ENCODE assay signal across 1 cellular context in the genomic region with DNA sequence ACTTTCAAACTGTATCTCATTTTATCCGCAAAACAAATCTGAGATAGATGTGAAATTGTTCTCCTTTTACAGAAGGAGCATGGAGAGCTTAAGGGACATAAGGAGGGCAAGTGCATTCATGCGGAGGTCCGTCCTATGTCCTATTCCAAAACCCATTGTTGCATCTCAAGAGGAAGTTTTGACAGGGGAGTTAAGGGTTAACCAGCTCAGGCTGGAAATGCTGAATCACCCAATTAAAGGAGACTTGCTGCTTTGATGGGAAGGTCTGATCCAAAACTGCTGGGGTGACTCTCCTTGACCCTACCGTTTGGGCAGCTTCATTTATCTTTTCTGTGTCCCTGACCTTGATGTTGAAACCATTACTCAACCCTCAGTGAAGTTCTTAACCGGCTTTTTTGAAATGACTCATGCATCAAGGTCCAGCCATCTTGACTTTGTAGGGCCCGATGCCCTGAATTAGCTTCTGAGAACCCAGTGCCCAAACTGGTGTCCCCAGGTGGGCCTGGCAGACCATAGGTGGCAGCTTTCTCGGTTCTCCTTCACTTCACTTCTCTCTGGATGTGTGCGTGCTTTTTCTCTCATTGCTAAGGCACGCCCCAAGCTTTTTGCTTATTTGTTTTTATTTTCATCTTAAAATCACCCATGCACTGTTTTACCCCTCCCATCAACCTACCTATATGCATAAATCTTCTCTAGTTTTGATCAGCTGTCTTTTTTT.
TF ChIP-seq lines count a peak whose summit lies in the region.

No MANE protein-coding gene starts in this region.

TF ChIP-seq in K562, 482 proteins besides CTCF, POLR2A, EP300 and RAD21 (continued from another document and continues in another):
- TF ChIP-seq, protein P1, sequence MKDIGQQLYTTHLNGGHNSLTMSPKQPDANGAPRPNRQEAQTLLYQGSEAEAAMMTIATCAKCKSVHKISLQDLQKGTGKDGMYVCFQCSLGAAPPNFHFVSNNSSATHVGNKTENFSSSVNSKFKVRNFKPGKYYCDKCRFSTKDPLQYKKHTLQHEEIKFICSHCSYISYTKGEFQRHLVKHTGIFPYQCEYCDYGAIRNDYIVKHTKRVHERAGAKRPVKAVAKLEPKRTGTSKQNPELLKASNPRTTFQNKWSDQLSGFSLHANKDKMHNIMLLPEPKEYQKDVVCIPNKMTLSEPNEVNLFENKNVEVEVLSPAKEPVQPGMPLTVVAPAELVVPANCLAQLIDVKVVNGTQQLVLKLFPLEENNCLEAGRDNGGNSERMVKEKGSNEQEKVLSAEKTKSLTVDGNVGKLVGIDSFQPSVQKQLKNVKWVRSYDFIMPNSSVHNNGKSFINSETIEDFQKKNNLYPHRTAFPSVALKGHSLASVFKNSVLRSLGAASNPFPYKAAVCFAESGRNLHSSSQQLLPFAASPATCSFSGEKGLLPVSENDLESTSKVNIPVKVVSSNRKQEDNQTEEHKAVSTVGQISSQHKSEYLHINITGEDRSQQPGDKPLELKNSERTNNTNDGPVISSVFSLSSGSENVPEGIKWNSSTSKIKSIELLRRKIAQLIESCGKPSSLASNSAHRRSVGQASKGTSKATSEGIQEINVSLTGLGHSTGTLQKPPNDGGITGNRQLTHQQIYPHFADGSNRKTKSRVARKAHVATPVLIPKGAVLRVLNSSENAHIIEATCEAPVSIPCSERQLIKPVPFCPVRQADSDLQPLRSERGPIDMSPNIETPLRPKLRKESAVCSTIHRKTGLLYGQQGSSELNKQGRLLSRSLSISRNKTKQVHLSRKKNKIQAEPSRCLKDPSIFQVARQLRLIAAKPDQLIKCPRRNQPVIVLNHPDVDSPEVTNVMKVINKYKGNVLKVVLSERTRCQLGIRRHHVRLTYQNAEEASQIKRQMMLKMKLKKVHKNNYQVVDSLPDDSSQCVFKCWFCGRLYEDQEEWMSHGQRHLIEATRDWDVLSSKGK (CRISPR knock-in tag; IDR thresholded peaks at IDR 0.05): no peak
- TF ChIP-seq, protein P2, sequence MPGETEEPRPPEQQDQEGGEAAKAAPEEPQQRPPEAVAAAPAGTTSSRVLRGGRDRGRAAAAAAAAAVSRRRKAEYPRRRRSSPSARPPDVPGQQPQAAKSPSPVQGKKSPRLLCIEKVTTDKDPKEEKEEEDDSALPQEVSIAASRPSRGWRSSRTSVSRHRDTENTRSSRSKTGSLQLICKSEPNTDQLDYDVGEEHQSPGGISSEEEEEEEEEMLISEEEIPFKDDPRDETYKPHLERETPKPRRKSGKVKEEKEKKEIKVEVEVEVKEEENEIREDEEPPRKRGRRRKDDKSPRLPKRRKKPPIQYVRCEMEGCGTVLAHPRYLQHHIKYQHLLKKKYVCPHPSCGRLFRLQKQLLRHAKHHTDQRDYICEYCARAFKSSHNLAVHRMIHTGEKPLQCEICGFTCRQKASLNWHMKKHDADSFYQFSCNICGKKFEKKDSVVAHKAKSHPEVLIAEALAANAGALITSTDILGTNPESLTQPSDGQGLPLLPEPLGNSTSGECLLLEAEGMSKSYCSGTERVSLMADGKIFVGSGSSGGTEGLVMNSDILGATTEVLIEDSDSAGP (CRISPR knock-in tag; IDR thresholded peaks at IDR 0.05): peak; percentile 93
- TF ChIP-seq PTTG1 (tag; IDR thresholded peaks at IDR 0.05; ENCODE audit: low read depth): peak; percentile 61
- TF ChIP-seq TBP (optimal IDR thresholded peaks at IDR 0.05; ENCODE audit: low read depth, low read length): peak; percentile 49
- TF ChIP-seq, protein P3, sequence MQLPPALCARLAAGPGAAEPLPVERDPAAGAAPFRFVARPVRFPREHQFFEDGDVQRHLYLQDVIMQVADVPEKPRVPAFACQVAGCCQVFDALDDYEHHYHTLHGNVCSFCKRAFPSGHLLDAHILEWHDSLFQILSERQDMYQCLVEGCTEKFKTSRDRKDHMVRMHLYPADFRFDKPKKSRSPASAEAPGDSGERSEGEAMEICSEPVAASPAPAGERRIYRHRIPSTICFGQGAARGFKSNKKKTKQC (CRISPR knock-in tag; IDR thresholded peaks at IDR 0.05): no peak
- TF ChIP-seq, protein P4, sequence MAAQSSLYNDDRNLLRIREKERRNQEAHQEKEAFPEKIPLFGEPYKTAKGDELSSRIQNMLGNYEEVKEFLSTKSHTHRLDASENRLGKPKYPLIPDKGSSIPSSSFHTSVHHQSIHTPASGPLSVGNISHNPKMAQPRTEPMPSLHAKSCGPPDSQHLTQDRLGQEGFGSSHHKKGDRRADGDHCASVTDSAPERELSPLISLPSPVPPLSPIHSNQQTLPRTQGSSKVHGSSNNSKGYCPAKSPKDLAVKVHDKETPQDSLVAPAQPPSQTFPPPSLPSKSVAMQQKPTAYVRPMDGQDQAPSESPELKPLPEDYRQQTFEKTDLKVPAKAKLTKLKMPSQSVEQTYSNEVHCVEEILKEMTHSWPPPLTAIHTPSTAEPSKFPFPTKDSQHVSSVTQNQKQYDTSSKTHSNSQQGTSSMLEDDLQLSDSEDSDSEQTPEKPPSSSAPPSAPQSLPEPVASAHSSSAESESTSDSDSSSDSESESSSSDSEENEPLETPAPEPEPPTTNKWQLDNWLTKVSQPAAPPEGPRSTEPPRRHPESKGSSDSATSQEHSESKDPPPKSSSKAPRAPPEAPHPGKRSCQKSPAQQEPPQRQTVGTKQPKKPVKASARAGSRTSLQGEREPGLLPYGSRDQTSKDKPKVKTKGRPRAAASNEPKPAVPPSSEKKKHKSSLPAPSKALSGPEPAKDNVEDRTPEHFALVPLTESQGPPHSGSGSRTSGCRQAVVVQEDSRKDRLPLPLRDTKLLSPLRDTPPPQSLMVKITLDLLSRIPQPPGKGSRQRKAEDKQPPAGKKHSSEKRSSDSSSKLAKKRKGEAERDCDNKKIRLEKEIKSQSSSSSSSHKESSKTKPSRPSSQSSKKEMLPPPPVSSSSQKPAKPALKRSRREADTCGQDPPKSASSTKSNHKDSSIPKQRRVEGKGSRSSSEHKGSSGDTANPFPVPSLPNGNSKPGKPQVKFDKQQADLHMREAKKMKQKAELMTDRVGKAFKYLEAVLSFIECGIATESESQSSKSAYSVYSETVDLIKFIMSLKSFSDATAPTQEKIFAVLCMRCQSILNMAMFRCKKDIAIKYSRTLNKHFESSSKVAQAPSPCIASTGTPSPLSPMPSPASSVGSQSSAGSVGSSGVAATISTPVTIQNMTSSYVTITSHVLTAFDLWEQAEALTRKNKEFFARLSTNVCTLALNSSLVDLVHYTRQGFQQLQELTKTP (IDR thresholded peaks at IDR 0.05; ENCODE audit: low read depth in 1 of 2, partially characterized antibody in 2 of 2): peak; percentile 22 to 72
- TF ChIP-seq SRSF9 (IDR thresholded peaks at IDR 0.05; ENCODE audit: borderline replicate concordance, low read depth, low read length): no peak
- TF ChIP-seq, protein P5, sequence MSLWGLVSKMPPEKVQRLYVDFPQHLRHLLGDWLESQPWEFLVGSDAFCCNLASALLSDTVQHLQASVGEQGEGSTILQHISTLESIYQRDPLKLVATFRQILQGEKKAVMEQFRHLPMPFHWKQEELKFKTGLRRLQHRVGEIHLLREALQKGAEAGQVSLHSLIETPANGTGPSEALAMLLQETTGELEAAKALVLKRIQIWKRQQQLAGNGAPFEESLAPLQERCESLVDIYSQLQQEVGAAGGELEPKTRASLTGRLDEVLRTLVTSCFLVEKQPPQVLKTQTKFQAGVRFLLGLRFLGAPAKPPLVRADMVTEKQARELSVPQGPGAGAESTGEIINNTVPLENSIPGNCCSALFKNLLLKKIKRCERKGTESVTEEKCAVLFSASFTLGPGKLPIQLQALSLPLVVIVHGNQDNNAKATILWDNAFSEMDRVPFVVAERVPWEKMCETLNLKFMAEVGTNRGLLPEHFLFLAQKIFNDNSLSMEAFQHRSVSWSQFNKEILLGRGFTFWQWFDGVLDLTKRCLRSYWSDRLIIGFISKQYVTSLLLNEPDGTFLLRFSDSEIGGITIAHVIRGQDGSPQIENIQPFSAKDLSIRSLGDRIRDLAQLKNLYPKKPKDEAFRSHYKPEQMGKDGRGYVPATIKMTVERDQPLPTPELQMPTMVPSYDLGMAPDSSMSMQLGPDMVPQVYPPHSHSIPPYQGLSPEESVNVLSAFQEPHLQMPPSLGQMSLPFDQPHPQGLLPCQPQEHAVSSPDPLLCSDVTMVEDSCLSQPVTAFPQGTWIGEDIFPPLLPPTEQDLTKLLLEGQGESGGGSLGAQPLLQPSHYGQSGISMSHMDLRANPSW (CRISPR knock-in tag; IDR thresholded peaks at IDR 0.05): no peak
- TF ChIP-seq ZNF184 (CRISPR knock-in tag; IDR thresholded peaks at IDR 0.05): no peak
- TF ChIP-seq SMAD3 (CRISPR knock-in tag; conservative IDR thresholded peaks at IDR 0.05): peak; percentile 50; the same call in 1 of the 2 replicates
- TF ChIP-seq BRD9 (IDR thresholded peaks at IDR 0.05; ENCODE audit: low read depth, partially characterized antibody): no peak
- TF ChIP-seq, protein P6, sequence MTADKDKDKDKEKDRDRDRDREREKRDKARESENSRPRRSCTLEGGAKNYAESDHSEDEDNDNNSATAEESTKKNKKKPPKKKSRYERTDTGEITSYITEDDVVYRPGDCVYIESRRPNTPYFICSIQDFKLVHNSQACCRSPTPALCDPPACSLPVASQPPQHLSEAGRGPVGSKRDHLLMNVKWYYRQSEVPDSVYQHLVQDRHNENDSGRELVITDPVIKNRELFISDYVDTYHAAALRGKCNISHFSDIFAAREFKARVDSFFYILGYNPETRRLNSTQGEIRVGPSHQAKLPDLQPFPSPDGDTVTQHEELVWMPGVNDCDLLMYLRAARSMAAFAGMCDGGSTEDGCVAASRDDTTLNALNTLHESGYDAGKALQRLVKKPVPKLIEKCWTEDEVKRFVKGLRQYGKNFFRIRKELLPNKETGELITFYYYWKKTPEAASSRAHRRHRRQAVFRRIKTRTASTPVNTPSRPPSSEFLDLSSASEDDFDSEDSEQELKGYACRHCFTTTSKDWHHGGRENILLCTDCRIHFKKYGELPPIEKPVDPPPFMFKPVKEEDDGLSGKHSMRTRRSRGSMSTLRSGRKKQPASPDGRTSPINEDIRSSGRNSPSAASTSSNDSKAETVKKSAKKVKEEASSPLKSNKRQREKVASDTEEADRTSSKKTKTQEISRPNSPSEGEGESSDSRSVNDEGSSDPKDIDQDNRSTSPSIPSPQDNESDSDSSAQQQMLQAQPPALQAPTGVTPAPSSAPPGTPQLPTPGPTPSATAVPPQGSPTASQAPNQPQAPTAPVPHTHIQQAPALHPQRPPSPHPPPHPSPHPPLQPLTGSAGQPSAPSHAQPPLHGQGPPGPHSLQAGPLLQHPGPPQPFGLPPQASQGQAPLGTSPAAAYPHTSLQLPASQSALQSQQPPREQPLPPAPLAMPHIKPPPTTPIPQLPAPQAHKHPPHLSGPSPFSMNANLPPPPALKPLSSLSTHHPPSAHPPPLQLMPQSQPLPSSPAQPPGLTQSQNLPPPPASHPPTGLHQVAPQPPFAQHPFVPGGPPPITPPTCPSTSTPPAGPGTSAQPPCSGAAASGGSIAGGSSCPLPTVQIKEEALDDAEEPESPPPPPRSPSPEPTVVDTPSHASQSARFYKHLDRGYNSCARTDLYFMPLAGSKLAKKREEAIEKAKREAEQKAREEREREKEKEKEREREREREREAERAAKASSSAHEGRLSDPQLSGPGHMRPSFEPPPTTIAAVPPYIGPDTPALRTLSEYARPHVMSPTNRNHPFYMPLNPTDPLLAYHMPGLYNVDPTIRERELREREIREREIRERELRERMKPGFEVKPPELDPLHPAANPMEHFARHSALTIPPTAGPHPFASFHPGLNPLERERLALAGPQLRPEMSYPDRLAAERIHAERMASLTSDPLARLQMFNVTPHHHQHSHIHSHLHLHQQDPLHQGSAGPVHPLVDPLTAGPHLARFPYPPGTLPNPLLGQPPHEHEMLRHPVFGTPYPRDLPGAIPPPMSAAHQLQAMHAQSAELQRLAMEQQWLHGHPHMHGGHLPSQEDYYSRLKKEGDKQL (CRISPR knock-in tag; IDR thresholded peaks at IDR 0.05; ENCODE audit: borderline replicate concordance): no peak
- TF ChIP-seq ZZZ3 (IDR thresholded peaks at IDR 0.05): no peak
- TF ChIP-seq BDP1 (IDR thresholded peaks at IDR 0.05; ENCODE audit: insufficient read depth, insufficient read length): no peak
- TF ChIP-seq ETV6 (IDR thresholded peaks at IDR 0.05; ENCODE audit: borderline replicate concordance in 1 of 2, low read depth in 2 of 2, low read length in 1 of 2): no peak
- TF ChIP-seq ETV6 (CRISPR knock-in tag; IDR thresholded peaks at IDR 0.05; ENCODE audit: borderline replicate concordance): no peak
- no peak for TF ChIP-seq ZNF717 (CRISPR knock-in tag; IDR thresholded peaks at IDR 0.05)
- no peak for TF ChIP-seq SIX5 (IDR thresholded peaks at IDR 0.05; ENCODE audit: borderline replicate concordance in 1 of 2, insufficient read depth in 1 of 2, low read depth in 1 of 2, low read length in 2 of 2)
- TF ChIP-seq ZNF282 (CRISPR knock-in tag; IDR thresholded peaks at IDR 0.05): no peak
- TF ChIP-seq MTA2 (IDR thresholded peaks at IDR 0.05; ENCODE audit: low read depth): no peak
- TF ChIP-seq ARNT (IDR thresholded peaks at IDR 0.05): no peak
- peak; percentile 9; the same call in 1 of the 2 replicates for TF ChIP-seq HIVEP1 (CRISPR knock-in tag; IDR thresholded peaks at IDR 0.05)
- TF ChIP-seq POLR2AphosphoS5 (IDR thresholded peaks at IDR 0.05; ENCODE audit: control insufficient read depth, insufficient read depth, low read depth, low read length): peak; percentile 54; the same call in 1 of the 2 replicates
- no peak; the same call in 1 of the 2 replicates for TF ChIP-seq PTRF (tag; IDR thresholded peaks at IDR 0.05)
- no peak for TF ChIP-seq SUPT5H (IDR thresholded peaks at IDR 0.05)
- TF ChIP-seq NEUROD1 (IDR thresholded peaks at IDR 0.05; ENCODE audit: borderline replicate concordance, low read depth, low read length, partially characterized antibody): peak; percentile 93
- TF ChIP-seq, protein P7, sequence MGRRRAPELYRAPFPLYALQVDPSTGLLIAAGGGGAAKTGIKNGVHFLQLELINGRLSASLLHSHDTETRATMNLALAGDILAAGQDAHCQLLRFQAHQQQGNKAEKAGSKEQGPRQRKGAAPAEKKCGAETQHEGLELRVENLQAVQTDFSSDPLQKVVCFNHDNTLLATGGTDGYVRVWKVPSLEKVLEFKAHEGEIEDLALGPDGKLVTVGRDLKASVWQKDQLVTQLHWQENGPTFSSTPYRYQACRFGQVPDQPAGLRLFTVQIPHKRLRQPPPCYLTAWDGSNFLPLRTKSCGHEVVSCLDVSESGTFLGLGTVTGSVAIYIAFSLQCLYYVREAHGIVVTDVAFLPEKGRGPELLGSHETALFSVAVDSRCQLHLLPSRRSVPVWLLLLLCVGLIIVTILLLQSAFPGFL (CRISPR knock-in tag; IDR thresholded peaks at IDR 0.05): no peak
- peak; percentile 52 to 95 (median 81) for TF ChIP-seq YY1 (IDR thresholded peaks at IDR 0.05; ENCODE audit: borderline replicate concordance in 1 of 3, control insufficient read depth in 1 of 3, extremely low read depth in 1 of 3, insufficient read depth in 3 of 3, insufficient read length in 1 of 3, insufficient replicate concordance in 2 of 3, low read depth in 1 of 3, low read length in 2 of 3)
- peak; percentile 84 for TF ChIP-seq SMARCC2 (IDR thresholded peaks at IDR 0.05; ENCODE audit: low read depth)
- TF ChIP-seq TEAD1 (CRISPR knock-in tag; IDR thresholded peaks at IDR 0.05): peak; percentile 59 to 73; a peak in 3 of 4 replicates
- TF ChIP-seq SPI1 (IDR thresholded peaks at IDR 0.05; ENCODE audit: borderline replicate concordance, low read depth, low read length): no peak
- TF ChIP-seq TCFL5 (CRISPR knock-in tag; conservative IDR thresholded peaks at IDR 0.05): no peak; the same call in 1 of the 2 replicates
- TF ChIP-seq LCOR (CRISPR knock-in tag; IDR thresholded peaks at IDR 0.05): peak; percentile 95
- TF ChIP-seq SAP30 (IDR thresholded peaks at IDR 0.05; ENCODE audit: borderline replicate concordance, insufficient read depth, low read depth, low read length, poor library complexity, severe bottlenecking): no peak
- no peak for TF ChIP-seq ELF2 (CRISPR knock-in tag; IDR thresholded peaks at IDR 0.05)
